ENCODE assay signal across 1 cellular context in the genomic region with DNA sequence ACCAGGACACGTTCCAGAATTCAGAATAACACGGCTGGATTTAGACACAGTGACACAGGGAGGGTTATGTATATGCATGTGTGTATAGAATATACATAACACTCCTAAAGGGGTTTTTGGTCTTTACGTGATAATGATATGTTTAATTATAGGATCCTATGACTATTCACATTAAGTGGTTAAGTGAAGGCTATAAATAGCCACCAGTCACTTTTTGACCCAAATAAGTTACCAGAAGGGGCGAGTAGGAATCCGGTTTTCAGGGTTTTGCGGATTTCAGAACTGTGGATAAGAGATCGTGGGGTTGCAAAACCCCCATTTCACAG.
TF ChIP-seq lines count a peak whose summit lies in the region.

No MANE protein-coding gene starts in this region.

TF ChIP-seq in WTC11, 78 proteins besides CTCF, POLR2A, EP300 and RAD21 (continued from another document):
- TF ChIP-seq E2F4 (CRISPR knock-in tag; IDR thresholded peaks at IDR 0.05; ENCODE audit: borderline replicate concordance, low read depth) (no peak), NR1H2 (CRISPR knock-in tag; IDR thresholded peaks at IDR 0.05) (no peak), TEAD4 (CRISPR knock-in tag; IDR thresholded peaks at IDR 0.05) (no peak), ERG (CRISPR knock-in tag; IDR thresholded peaks at IDR 0.05) (no peak), OVOL2 (CRISPR knock-in tag; IDR thresholded peaks at IDR 0.05; ENCODE audit: borderline replicate concordance) (no peak), ESRRA (CRISPR knock-in tag; IDR thresholded peaks at IDR 0.05; ENCODE audit: borderline replicate concordance) (no peak), ZNF232 (CRISPR knock-in tag; IDR thresholded peaks at IDR 0.05) (no peak), CREM (CRISPR knock-in tag; IDR thresholded peaks at IDR 0.05) (no peak), SP1 (CRISPR knock-in tag; conservative IDR thresholded peaks at IDR 0.05) (no peak), ZNF219 (CRISPR knock-in tag; IDR thresholded peaks at IDR 0.05; ENCODE audit: borderline replicate concordance) (no peak), CDX4 (CRISPR knock-in tag; IDR thresholded peaks at IDR 0.05; ENCODE audit: borderline replicate concordance) (no peak), PRRX2 (CRISPR knock-in tag; IDR thresholded peaks at IDR 0.05) (no peak)
- TF ChIP-seq, protein P1, sequence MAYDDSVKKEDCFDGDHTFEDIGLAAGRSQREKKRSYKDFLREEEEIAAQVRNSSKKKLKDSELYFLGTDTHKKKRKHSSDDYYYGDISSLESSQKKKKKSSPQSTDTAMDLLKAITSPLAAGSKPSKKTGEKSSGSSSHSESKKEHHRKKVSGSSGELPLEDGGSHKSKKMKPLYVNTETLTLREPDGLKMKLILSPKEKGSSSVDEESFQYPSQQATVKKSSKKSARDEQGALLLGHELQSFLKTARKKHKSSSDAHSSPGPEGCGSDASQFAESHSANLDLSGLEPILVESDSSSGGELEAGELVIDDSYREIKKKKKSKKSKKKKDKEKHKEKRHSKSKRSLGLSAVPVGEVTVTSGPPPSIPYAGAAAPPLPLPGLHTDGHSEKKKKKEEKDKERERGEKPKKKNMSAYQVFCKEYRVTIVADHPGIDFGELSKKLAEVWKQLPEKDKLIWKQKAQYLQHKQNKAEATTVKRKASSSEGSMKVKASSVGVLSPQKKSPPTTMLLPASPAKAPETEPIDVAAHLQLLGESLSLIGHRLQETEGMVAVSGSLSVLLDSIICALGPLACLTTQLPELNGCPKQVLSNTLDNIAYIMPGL (CRISPR knock-in tag; IDR thresholded peaks at IDR 0.05) = no peak
- TF ChIP-seq, protein P2, sequence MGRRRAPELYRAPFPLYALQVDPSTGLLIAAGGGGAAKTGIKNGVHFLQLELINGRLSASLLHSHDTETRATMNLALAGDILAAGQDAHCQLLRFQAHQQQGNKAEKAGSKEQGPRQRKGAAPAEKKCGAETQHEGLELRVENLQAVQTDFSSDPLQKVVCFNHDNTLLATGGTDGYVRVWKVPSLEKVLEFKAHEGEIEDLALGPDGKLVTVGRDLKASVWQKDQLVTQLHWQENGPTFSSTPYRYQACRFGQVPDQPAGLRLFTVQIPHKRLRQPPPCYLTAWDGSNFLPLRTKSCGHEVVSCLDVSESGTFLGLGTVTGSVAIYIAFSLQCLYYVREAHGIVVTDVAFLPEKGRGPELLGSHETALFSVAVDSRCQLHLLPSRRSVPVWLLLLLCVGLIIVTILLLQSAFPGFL (CRISPR knock-in tag; IDR thresholded peaks at IDR 0.05; ENCODE audit: borderline replicate concordance) = no peak
- TF ChIP-seq, protein P3, sequence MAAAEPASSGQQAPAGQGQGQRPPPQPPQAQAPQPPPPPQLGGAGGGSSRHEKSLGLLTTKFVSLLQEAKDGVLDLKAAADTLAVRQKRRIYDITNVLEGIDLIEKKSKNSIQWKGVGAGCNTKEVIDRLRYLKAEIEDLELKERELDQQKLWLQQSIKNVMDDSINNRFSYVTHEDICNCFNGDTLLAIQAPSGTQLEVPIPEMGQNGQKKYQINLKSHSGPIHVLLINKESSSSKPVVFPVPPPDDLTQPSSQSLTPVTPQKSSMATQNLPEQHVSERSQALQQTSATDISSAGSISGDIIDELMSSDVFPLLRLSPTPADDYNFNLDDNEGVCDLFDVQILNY (CRISPR knock-in tag; IDR thresholded peaks at IDR 0.05) = no peak
